Comparison of ENCODE assay signal across 20 cellular contexts in the genomic region with DNA sequence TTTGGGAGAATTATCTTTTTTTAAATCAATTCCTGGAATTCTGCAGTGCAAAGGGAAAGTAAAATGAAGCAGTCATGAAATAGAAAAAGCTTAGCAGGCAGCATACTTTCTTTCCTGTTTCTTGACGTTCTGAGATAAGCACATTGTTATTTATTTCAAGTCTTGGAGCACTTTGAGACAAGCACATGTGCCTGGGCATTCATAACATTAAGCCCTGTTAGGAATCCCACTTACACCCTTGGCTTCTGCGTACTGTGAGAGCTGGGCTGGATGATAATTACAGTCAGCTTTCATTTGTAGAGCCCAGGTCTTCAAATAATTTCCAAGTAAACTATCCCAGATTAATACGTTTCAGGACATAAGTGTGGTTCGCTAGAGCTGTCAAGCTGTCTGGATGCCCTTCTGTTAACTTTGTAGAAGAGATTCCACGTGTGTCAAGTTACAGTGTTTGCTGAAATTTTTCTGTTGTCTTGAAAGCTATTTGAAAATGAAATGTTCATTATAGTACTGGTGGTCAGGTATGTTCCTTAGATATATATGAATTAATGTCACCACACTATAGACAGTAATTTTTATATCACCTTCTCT. TPM values are rescaled to one million over a fixed set of nuclear protein-coding genes. Genes with fewer than 3 reads are reported as not detected.
A peak's percentile ranks its signal among the peaks of the same experiment; 100 is the strongest.
DNase-seq lines count a peak whose midpoint lies in the region; ATAC-seq, FAIRE-seq and TF ChIP-seq lines count a peak whose summit lies in the region.
"Had no signal": no experiment of that assay in that cellular context is flagged by ENCODE, and none has a peak within 500 bp of the region (broad histone marks: within the 10 kb centered on the region; RNA-seq: fewer than 3 reads in every experiment).

No MANE protein-coding gene starts in this region.

- H3K4me1 Mint-ChIP-seq in activated CD8-positive, alpha-beta T cell treated with anti-CD3 and anti-CD28 coated beads for 36 hours (ENCODE audit: low read depth), result peaks cover 44% of the 10 kb centered on the region
- peaks cover 28% of the 10 kb centered on the region for H3K4me1 Mint-ChIP-seq in activated CD8-positive, alpha-beta T cell treated with anti-CD3 and anti-CD28 coated beads, Interleukin-2, amount 10 ng/mL, durations not matched to agents 7 days and 5 days (ENCODE audit: low read depth)
- peaks cover 25% of the 10 kb centered on the region for H3K4me1 Mint-ChIP-seq in T-helper 17 cell
- H3K4me1 Mint-ChIP-seq in activated T-helper 2 cell treated with anti-CD3 and anti-CD28 coated beads, Interferon-gamma antibody, Interleukin-2, Interleukin-4, amounts not matched to agents 10 μg/mL and 5 μg/mL and 100 μg/mL, durations not matched to agents 14 hours and 24 hours and 36 hours (ENCODE audit: low read depth), result peaks cover 46% of the 10 kb centered on the region

- H3K4me3 ChIP-seq in K562 (peak overlapping the region; percentile 6; the same call in 1 of the 2 replicates), mesodermal cell (ENCODE audit: extremely low read depth, insufficient read depth, low read length, poor library complexity, severe bottlenecking) (no peak overlapping the region)

- H3K9me3 ChIP-seq in T-helper 17 cell (ENCODE audit: control insufficient read depth, low read length, poor library complexity, severe bottlenecking) (no peaks in the 10 kb centered on the region), K562 (replicated peaks; ENCODE audit: control insufficient read depth, insufficient read depth, low read depth, low read length) (no peaks in the 10 kb centered on the region), mesodermal cell (ENCODE audit: control insufficient read depth, low read length) (no peaks in the 10 kb centered on the region)

- H3K27ac Mint-ChIP-seq in activated CD8-positive, alpha-beta T cell treated with anti-CD3 and anti-CD28 coated beads for 36 hours, result peak overlapping the region; percentile 49
- no peak overlapping the region for H3K27ac Mint-ChIP-seq in activated CD8-positive, alpha-beta T cell treated with anti-CD3 and anti-CD28 coated beads, Interleukin-2, amount 10 ng/mL, durations not matched to agents 7 days and 5 days
- H3K27ac Mint-ChIP-seq in T-helper 17 cell, result peak overlapping the region; percentile 59
- H3K27ac Mint-ChIP-seq in activated T-helper 2 cell treated with anti-CD3 and anti-CD28 coated beads, Interferon-gamma antibody, Interleukin-2, Interleukin-4, amounts not matched to agents 10 μg/mL and 5 μg/mL and 100 μg/mL, durations not matched to agents 14 hours and 24 hours and 36 hours, result no peak overlapping the region

- H3K9ac ChIP-seq in K562 (ENCODE audit: insufficient read depth in 1 of 2, low read depth in 2 of 2, low read length in 2 of 2), result peak overlapping the region; percentile 54 to 59; a peak in 3 of 4 replicates

- TF ChIP-seq CTCF in activated CD8-positive, alpha-beta T cell treated with anti-CD3 and anti-CD28 coated beads for 36 hours (IDR thresholded peaks at IDR 0.05), result no peak
- TF ChIP-seq CTCF in K562 (IDR thresholded peaks at IDR 0.05 in 2 of 3, conservative IDR thresholded peaks at IDR 0.05 in 1 of 3; ENCODE audit: insufficient read depth in 2 of 3, low read depth in 1 of 3, low read length in 3 of 3), result no peak

- H3K9me3 Mint-ChIP-seq in activated CD8-positive, alpha-beta T cell treated with anti-CD3 and anti-CD28 coated beads for 36 hours, result peaks cover 2% of the 10 kb centered on the region
- no peaks in the 10 kb centered on the region for H3K9me3 Mint-ChIP-seq in activated CD8-positive, alpha-beta T cell treated with anti-CD3 and anti-CD28 coated beads, Interleukin-2, amount 10 ng/mL, durations not matched to agents 7 days and 5 days (ENCODE audit: insufficient read depth)
- peaks cover 6% of the 10 kb centered on the region for H3K9me3 Mint-ChIP-seq in activated T-helper 2 cell treated with anti-CD3 and anti-CD28 coated beads, Interferon-gamma antibody, Interleukin-2, Interleukin-4, amounts not matched to agents 10 μg/mL and 5 μg/mL and 100 μg/mL, durations not matched to agents 14 hours and 24 hours and 36 hours

- H3K79me2 ChIP-seq in K562 (ENCODE audit: control insufficient read depth, insufficient read depth, low read length), result peaks cover 57% of the 10 kb centered on the region

- H4K20me1 ChIP-seq in K562 (replicated peaks; ENCODE audit: control insufficient read depth, insufficient read depth, low read length), result no peaks in the 10 kb centered on the region

- no peak for DNase-seq in activated CD8-positive, alpha-beta T cell treated with anti-CD3 and anti-CD28 coated beads for 36 hours
- no peak for DNase-seq in activated CD8-positive, alpha-beta T cell treated with anti-CD3 and anti-CD28 coated beads, Interleukin-2, amount 10 ng/mL, durations not matched to agents 7 days and 5 days
- DNase-seq in T-helper 17 cell, result no peak
- peak in 2 of 4 experiments; percentile 67 to 75 for DNase-seq in K562 (ENCODE audit: extremely low read depth in 1 of 4, low spot score in 3 of 4)
- no peak for DNase-seq in NCI-H2081 (lab: John Stamatoyannopoulos, UW)
- no peak for DNase-seq in activated T-helper 2 cell treated with anti-CD3 and anti-CD28 coated beads, Interferon-gamma antibody, Interleukin-2, Interleukin-4, amounts not matched to agents 10 μg/mL and 5 μg/mL and 100 μg/mL, durations not matched to agents 14 hours and 24 hours and 36 hours (ENCODE audit: low spot score)
- no peak for DNase-seq in stimulated activated CD4-positive, alpha-beta T cell treated with anti-CD3 and anti-CD28 coated beads, Interleukin-4, amount 100 ng/mL, for 24 hours
- DNase-seq: C1 segment of cervical spinal cord, DMS153, Kasumi-1, MM.1S, NCI-H1092 treated with DMSO at 0.1 percent for 48 hours, NCI-H2107, NCI-H226, NCI-H524 treated with DMSO at 0.1 percent for 48 hours had no signal

- TF ChIP-seq POLR2A in K562 (conservative IDR thresholded peaks at IDR 0.05), result no peak

- CTCF ChIA-PET in activated CD8-positive, alpha-beta T cell treated with anti-CD3 and anti-CD28 coated beads for 36 hours (lab: Charles Lee), result interaction anchor here (0.9 to 1.0 kb wide), 2 partner anchors 33 to 44 kb away, joined by 3 read pairs; no protein-coding TSS in a partner anchor
- CTCF ChIA-PET in activated CD8-positive, alpha-beta T cell treated with anti-CD3 and anti-CD28 coated beads, Interleukin-2, amount 10 ng/mL, durations not matched to agents 7 days and 5 days (lab: Charles Lee), result interaction anchor here (0.9 to 1.5 kb wide), 2 partner anchors 76 to 127 kb away, joined by 3 to 4 read pairs; no protein-coding TSS in a partner anchor
- CTCF ChIA-PET in K562 (lab: Yijun Ruan, JAX; ENCODE audit: low intra/inter-chr PET ratio), result no interaction called here

- TF ChIP-seq RAD21 in K562 (CRISPR knock-in tag; conservative IDR thresholded peaks at IDR 0.05 in 1 of 2, IDR thresholded peaks at IDR 0.05 in 1 of 2), result no peak; a peak in 1 of 4 replicates

- intact Hi-C loops in activated CD8-positive, alpha-beta T cell treated with anti-CD3 and anti-CD28 coated beads for 36 hours (cut with micrococcal nuclease), result no loop called here
- intact Hi-C loops in K562 (cut with micrococcal nuclease), result no loop called here
- intact Hi-C loops in activated T-helper 2 cell treated with anti-CD3 and anti-CD28 coated beads, Interferon-gamma antibody, Interleukin-2, Interleukin-4, amounts not matched to agents 10 μg/mL and 5 μg/mL and 100 μg/mL, durations not matched to agents 14 hours and 24 hours and 36 hours (cut with micrococcal nuclease), result no loop called here

- under 1% methylated on average over 5 of the region's 5 CpGs for WGBS in K562 (ENCODE audit: insufficient coverage, low coverage, missing lambda C conversion rate)
- 70 to 78% methylated on average over 4 of the region's 5 CpGs for WGBS in mesodermal cell (ENCODE audit: insufficient coverage in 2 of 2), 2 experiments

- POLR2A ChIA-PET in activated CD8-positive, alpha-beta T cell treated with anti-CD3 and anti-CD28 coated beads for 36 hours (lab: Charles Lee), result interaction anchor here (1.1 to 1.5 kb wide), 2 partner anchors 9 to 32 kb away, joined by 4 to 6 read pairs; a partner anchor contains a TSS
- POLR2A ChIA-PET in activated CD8-positive, alpha-beta T cell treated with anti-CD3 and anti-CD28 coated beads, Interleukin-2, amount 10 ng/mL, durations not matched to agents 7 days and 5 days (lab: Charles Lee), result interaction anchor here (1.5 kb wide), 2 partner anchors 9 kb away, joined by 4 read pairs; a partner anchor contains a TSS
- POLR2A ChIA-PET in K562 (lab: Yijun Ruan, JAX), result interaction anchor here (0.6 to 1.8 kb wide), 12 partner anchors 9 to 713 kb away, joined by 3 to 9 read pairs (median 4); a partner anchor contains a TSS

- H3K4me1 ChIP-seq in K562 (replicated peaks in 1 of 2; ENCODE audit: control insufficient read depth in 2 of 2, insufficient read depth in 2 of 2, low read length in 2 of 2) (peaks cover 4 to 19% of the 10 kb centered on the region in 2 experiments; a peak in 3 of 5 replicates), mesodermal cell (ENCODE audit: control insufficient read depth, insufficient read depth, low read length, poor library complexity, severe bottlenecking) (peaks cover 6% of the 10 kb centered on the region)

- in situ Hi-C loops in K562 (cut with MboI), result no loop called here

- no peaks in the 10 kb centered on the region for H3K9me1 ChIP-seq in K562 (ENCODE audit: control insufficient read depth, insufficient read depth, low read length)

- peak; percentile 63 for TF ChIP-seq EP300 in K562 (IDR thresholded peaks at IDR 0.05; ENCODE audit: low read length)

- no peaks in the 10 kb centered on the region for H3K27me3 Mint-ChIP-seq in activated CD8-positive, alpha-beta T cell treated with anti-CD3 and anti-CD28 coated beads for 36 hours
- no peaks in the 10 kb centered on the region for H3K27me3 Mint-ChIP-seq in activated CD8-positive, alpha-beta T cell treated with anti-CD3 and anti-CD28 coated beads, Interleukin-2, amount 10 ng/mL, durations not matched to agents 7 days and 5 days (ENCODE audit: low read depth)
- no peaks in the 10 kb centered on the region for H3K27me3 Mint-ChIP-seq in T-helper 17 cell
- no peaks in the 10 kb centered on the region for H3K27me3 Mint-ChIP-seq in activated T-helper 2 cell treated with anti-CD3 and anti-CD28 coated beads, Interferon-gamma antibody, Interleukin-2, Interleukin-4, amounts not matched to agents 10 μg/mL and 5 μg/mL and 100 μg/mL, durations not matched to agents 14 hours and 24 hours and 36 hours (ENCODE audit: low read depth)

- BruUV-seq in K562 (replicated peaks; lab: Mats Ljungman, UMichigan), result no TSS peak

- H3K27ac ChIP-seq in K562 (ENCODE audit: extremely low read depth, low read depth, low read length) (peak overlapping the region; percentile 71), mesodermal cell (ENCODE audit: low read depth, low read length, severe bottlenecking) (peak overlapping the region; percentile 43)

- H2AFZ ChIP-seq in K562 (ENCODE audit: low read depth, low read length), result peak overlapping the region; percentile 61

- H3K4me3 Mint-ChIP-seq in activated CD8-positive, alpha-beta T cell treated with anti-CD3 and anti-CD28 coated beads for 36 hours, result no peak overlapping the region
- no peak overlapping the region for H3K4me3 Mint-ChIP-seq in activated CD8-positive, alpha-beta T cell treated with anti-CD3 and anti-CD28 coated beads, Interleukin-2, amount 10 ng/mL, durations not matched to agents 7 days and 5 days
- no peak overlapping the region for H3K4me3 Mint-ChIP-seq in T-helper 17 cell
- no peak overlapping the region for H3K4me3 Mint-ChIP-seq in activated T-helper 2 cell treated with anti-CD3 and anti-CD28 coated beads, Interferon-gamma antibody, Interleukin-2, Interleukin-4, amounts not matched to agents 10 μg/mL and 5 μg/mL and 100 μg/mL, durations not matched to agents 14 hours and 24 hours and 36 hours (ENCODE audit: low read depth)

- 0 out of 3 replicates have a peak, but pooled peaks cover 3% of the 10 kb centered on the region for H3K36me3 ChIP-seq in K562 (ENCODE audit: control insufficient read depth, insufficient read depth, low read length)
- no peaks in the 10 kb centered on the region for H3K36me3 ChIP-seq in mesodermal cell (ENCODE audit: control insufficient read depth, insufficient read depth, low read length)

- H3K36me3 Mint-ChIP-seq in activated CD8-positive, alpha-beta T cell treated with anti-CD3 and anti-CD28 coated beads for 36 hours (ENCODE audit: low read depth), result peaks cover 32% of the 10 kb centered on the region
- H3K36me3 Mint-ChIP-seq in activated CD8-positive, alpha-beta T cell treated with anti-CD3 and anti-CD28 coated beads, Interleukin-2, amount 10 ng/mL, durations not matched to agents 7 days and 5 days (ENCODE audit: low read depth), result peaks cover 25% of the 10 kb centered on the region
- H3K36me3 Mint-ChIP-seq in T-helper 17 cell (ENCODE audit: low read depth), result peaks cover 6% of the 10 kb centered on the region
- peaks cover 43% of the 10 kb centered on the region for H3K36me3 Mint-ChIP-seq in activated T-helper 2 cell treated with anti-CD3 and anti-CD28 coated beads, Interferon-gamma antibody, Interleukin-2, Interleukin-4, amounts not matched to agents 10 μg/mL and 5 μg/mL and 100 μg/mL, durations not matched to agents 14 hours and 24 hours and 36 hours (ENCODE audit: low read depth)

- FAIRE-seq in K562 (lab: Jason Lieb, UNC), result peak; percentile 86
- FAIRE-seq: A204.1, GM12892, H1 had no signal

- no peaks in the 10 kb centered on the region for H3K27me3 ChIP-seq in K562 (ENCODE audit: control insufficient read depth in 2 of 2, insufficient read depth in 2 of 2, low read length in 2 of 2)

- no peak for ATAC-seq in activated CD8-positive, alpha-beta T cell treated with anti-CD3 and anti-CD28 coated beads for 36 hours
- ATAC-seq in activated CD8-positive, alpha-beta T cell treated with anti-CD3 and anti-CD28 coated beads, Interleukin-2, amount 10 ng/mL, durations not matched to agents 7 days and 5 days, result no peak
- no peak for ATAC-seq in T-helper 17 cell
- ATAC-seq in K562, result peak; percentile 90
- ATAC-seq: Panc1 had no signal

- H3K4me2 ChIP-seq in K562 (ENCODE audit: insufficient read depth, low read length), result peak overlapping the region; percentile 63

RNA-seq across cellular contexts. Expression of a gene that starts 8.9 kb away (rescaled TPM):
- total RNA-seq in activated CD8-positive, alpha-beta T cell treated with anti-CD3 and anti-CD28 coated beads for 36 hours, result 10 to 100 TPM; 15.7 to 18.5 TPM
- 10 to 100 TPM; 16.7 to 20.2 TPM for total RNA-seq in activated CD8-positive, alpha-beta T cell treated with anti-CD3 and anti-CD28 coated beads, Interleukin-2, amount 10 ng/mL, durations not matched to agents 7 days and 5 days
- total RNA-seq in T-helper 17 cell (10 to 100 TPM; 20.7 to 26.4 TPM), K562 (2014; rRNA removed) (22.5 and 30.7 TPM in 2 replicates), K562 (2014; rRNA removed; fragmentation: Illumina TruSeq; extraction: Trizol) (24.3 and 27.5 TPM in 2 replicates), K562 (2015; rRNA removed; fragmentation: Illumina TruSeq; extraction: Trizol) (27.9 and 28.1 TPM in 2 replicates), K562 (2021) (25.8 and 26.6 TPM in 2 replicates)
- 45.6 and 71.4 TPM in 2 replicates for total RNA-seq in K562 (2011; cell fraction: chromatin; rRNA removed; ENCODE audit: low replicate concordance)
- total RNA-seq in K562 (2011; cell fraction: nucleolus; rRNA removed), result 42.9 and 58.8 TPM in 2 replicates
- 45.3 and 48.5 TPM in 2 replicates for total RNA-seq in K562 (2011; cell fraction: nucleoplasm; rRNA removed)
- polyA plus RNA-seq in K562 (2011; rRNA removed) (26.1 and 27.0 TPM in 2 replicates), K562 (2014; fragmentation: Illumina TruSeq; extraction: Trizol) (24.1 and 25.9 TPM in 2 replicates), K562 (2014; fragmentation: Nextera tagmentation; extraction: Ambion mirVana) (10 to 100 TPM; 52.3 to 62.2 TPM), K562 (2014; rRNA removed) (16.5 and 25.5 TPM in 2 replicates)
- 27.4 and 27.7 TPM in 2 replicates for polyA plus RNA-seq in K562 (2011; cell fraction: cytosol; rRNA removed)
- polyA plus RNA-seq in K562 (2011; cell fraction: nucleus; rRNA removed), result 15.7 and 17.5 TPM in 2 replicates
- polyA plus RNA-seq in K562 (2012), result 21.3 and 22.0 TPM in 2 replicates
- 62.9 TPM in 2 replicates for polyA minus RNA-seq in K562 (2011; rRNA and poly(A)+ RNA removed)
- 21.6 and 22.2 TPM in 2 replicates for polyA minus RNA-seq in K562 (2011; cell fraction: cytosol; rRNA and poly(A)+ RNA removed)
- 62.1 and 76.5 TPM in 2 replicates for polyA minus RNA-seq in K562 (2011; cell fraction: nucleus; rRNA and poly(A)+ RNA removed)
- polyA plus RNA-seq in mesodermal cell (2013, experiment 1 of 2), result 10.0 TPM
- 9.0 TPM for polyA plus RNA-seq in mesodermal cell (2013, experiment 2 of 2)
- total RNA-seq in activated T-helper 2 cell treated with anti-CD3 and anti-CD28 coated beads, Interferon-gamma antibody, Interleukin-2, Interleukin-4, amounts not matched to agents 10 μg/mL and 5 μg/mL and 100 μg/mL, durations not matched to agents 14 hours and 24 hours and 36 hours, result 18.4 and 19.7 TPM in 2 replicates

RNA-seq across cellular contexts. Expression of a gene that starts 9.4 kb away (rescaled TPM):
- 10 to 100 TPM; 43.5 to 50.6 TPM for total RNA-seq in activated CD8-positive, alpha-beta T cell treated with anti-CD3 and anti-CD28 coated beads for 36 hours
- total RNA-seq in activated CD8-positive, alpha-beta T cell treated with anti-CD3 and anti-CD28 coated beads, Interleukin-2, amount 10 ng/mL, durations not matched to agents 7 days and 5 days, result 10 to 100 TPM; 28.9 to 29.8 TPM
- 10 to 100 TPM; 14.6 to 19.2 TPM for total RNA-seq in T-helper 17 cell
- total RNA-seq in K562 (2011; cell fraction: chromatin; rRNA removed; ENCODE audit: low replicate concordance), result 27.0 and 54.7 TPM in 2 replicates
- total RNA-seq in K562 (2011; cell fraction: nucleolus; rRNA removed), result 13.8 and 16.4 TPM in 2 replicates
- total RNA-seq in K562 (2011; cell fraction: nucleoplasm; rRNA removed), result 46.3 and 95.0 TPM in 2 replicates
- total RNA-seq in K562 (2014; rRNA removed), result 24.2 and 28.8 TPM in 2 replicates
- total RNA-seq in K562 (2014; rRNA removed; fragmentation: Illumina TruSeq; extraction: Trizol), result 41.1 and 41.8 TPM in 2 replicates
- total RNA-seq in K562 (2015; rRNA removed; fragmentation: Illumina TruSeq; extraction: Trizol), result 29.0 and 33.9 TPM in 2 replicates
- total RNA-seq in K562 (2021), result 56.2 and 69.4 TPM in 2 replicates
- polyA plus RNA-seq in K562 (2011; rRNA removed), result 66.4 and 69.4 TPM in 2 replicates
- 44.2 and 62.9 TPM in 2 replicates for polyA plus RNA-seq in K562 (2011; cell fraction: cytosol; rRNA removed)
- polyA plus RNA-seq in K562 (2011; cell fraction: nucleus; rRNA removed), result 19.4 and 28.2 TPM in 2 replicates
- 38.7 and 53.8 TPM in 2 replicates for polyA plus RNA-seq in K562 (2012)
- polyA plus RNA-seq in K562 (2014; fragmentation: Illumina TruSeq; extraction: Trizol), result 31.3 and 36.9 TPM in 2 replicates
- 10 to 100 TPM; 50.2 to 61.0 TPM for polyA plus RNA-seq in K562 (2014; fragmentation: Nextera tagmentation; extraction: Ambion mirVana)
- polyA plus RNA-seq in K562 (2014; rRNA removed), result 29.9 and 40.8 TPM in 2 replicates
- polyA minus RNA-seq in K562 (2011; rRNA and poly(A)+ RNA removed), result 41.4 and 43.3 TPM in 2 replicates
- 13.4 and 17.3 TPM in 2 replicates for polyA minus RNA-seq in K562 (2011; cell fraction: cytosol; rRNA and poly(A)+ RNA removed)
- 10.0 and 11.6 TPM in 2 replicates for polyA minus RNA-seq in K562 (2011; cell fraction: nucleus; rRNA and poly(A)+ RNA removed)
- polyA plus RNA-seq in mesodermal cell (2013, experiment 1 of 2), result 41.9 TPM
- 38.8 TPM for polyA plus RNA-seq in mesodermal cell (2013, experiment 2 of 2)
- 45.2 and 48.6 TPM in 2 replicates for total RNA-seq in activated T-helper 2 cell treated with anti-CD3 and anti-CD28 coated beads, Interferon-gamma antibody, Interleukin-2, Interleukin-4, amounts not matched to agents 10 μg/mL and 5 μg/mL and 100 μg/mL, durations not matched to agents 14 hours and 24 hours and 36 hours

Comparison
In these comparisons a context has a peak if more than half of its experiments do, and no peak if none do; other contexts are left out.
1. H3K27ac Mint-ChIP-seq: peak in activated CD8-positive, alpha-beta T cell treated with anti-CD3 and anti-CD28 coated beads for 36 hours (single experiment) and T-helper 17 cell (single experiment); none in activated CD8-positive, alpha-beta T cell treated with anti-CD3 and anti-CD28 coated beads, Interleukin-2, amount 10 ng/mL, durations not matched to agents 7 days and 5 days (single experiment) and activated T-helper 2 cell treated with anti-CD3 and anti-CD28 coated beads, Interferon-gamma antibody, Interleukin-2, Interleukin-4, amounts not matched to agents 10 μg/mL and 5 μg/mL and 100 μg/mL, durations not matched to agents 14 hours and 24 hours and 36 hours (single experiment).